ENCODE assay signal across 22 cellular contexts in the genomic region with DNA sequence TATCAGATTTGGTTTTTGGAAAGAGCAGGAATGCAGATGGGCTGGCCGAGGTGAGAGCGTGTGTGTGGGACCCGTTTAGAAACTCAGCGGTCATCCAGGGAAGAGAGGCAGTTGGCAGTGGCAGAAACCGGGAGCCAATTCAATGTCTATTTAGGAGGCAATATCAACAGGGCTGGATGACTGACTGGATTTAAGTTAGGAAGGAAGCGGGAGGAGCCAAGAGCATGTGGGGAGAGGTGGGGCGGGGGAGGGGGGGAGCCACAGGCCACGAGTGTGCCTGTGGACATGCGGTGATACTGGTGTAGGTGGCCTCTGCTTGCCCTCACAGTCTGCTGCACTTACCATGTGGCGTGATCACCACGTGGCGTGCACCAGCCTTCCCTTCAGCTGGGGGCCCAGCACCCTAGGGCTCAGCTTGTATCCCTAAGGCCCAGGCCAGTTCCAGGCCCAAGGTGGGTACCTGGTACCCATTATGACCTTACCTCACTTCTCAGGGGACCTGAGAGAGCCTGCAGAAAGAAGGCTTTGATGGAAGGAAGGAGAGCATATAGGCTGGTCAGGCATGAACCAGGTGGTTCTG. TPM values are rescaled to one million over a fixed set of nuclear protein-coding genes. Genes with fewer than 3 reads are reported as not detected.
DNase-seq lines count a peak whose midpoint lies in the region; TF ChIP-seq lines count a peak whose summit lies in the region.
"Had no signal": no experiment of that assay in that cellular context is flagged by ENCODE, and none has a peak within 500 bp of the region (broad histone marks: within the 10 kb centered on the region; RNA-seq: fewer than 3 reads in every experiment).

No MANE protein-coding gene starts in this region.

- no peak overlapping the region for H2AK5ac ChIP-seq in mesendoderm (ENCODE audit: low read length)

- no CpG with 5 or more reads among the region's 12 CpGs for WGBS in mesendoderm (ENCODE audit: extremely low coverage, insufficient coverage, low lambda C conversion rate)
- 83% methylated on average over 12 of the region's 12 CpGs for WGBS in thyroid gland, 2 donors
- WGBS in spleen, 5 donors, result 51 to 77% (median 61%) methylated on average over 12 of the region's 12 CpGs

- H2BK15ac ChIP-seq in mesendoderm (replicated peaks; ENCODE audit: low read depth), result no peak overlapping the region

- H3K4me3 ChIP-seq in LNCaP clone FGC (ENCODE audit: low read depth, low read length), result 0 out of 2 replicates have a peak overlapping the region, but pooled peaks have one; percentile 13
- H3K4me3 ChIP-seq in mesendoderm (ENCODE audit: low read length), result no peak overlapping the region
- H3K4me3 ChIP-seq in thyroid gland (replicated peaks in 1 of 3), result no peak overlapping the region
- no peak overlapping the region for H3K4me3 ChIP-seq in HAP-1
- H3K4me3 ChIP-seq in spleen, result no peak overlapping the region
- H3K4me3 ChIP-seq: heart left ventricle, sigmoid colon had no signal

- H3K27me3 ChIP-seq in mesendoderm (ENCODE audit: insufficient read depth, low read length, poor library complexity) (no peaks in the 10 kb centered on the region), thyroid gland (no peaks in the 10 kb centered on the region), HAP-1 (ENCODE audit: low read depth) (no peaks in the 10 kb centered on the region), spleen (replicated peaks in 1 of 7) (peaks cover 0 to 13% (median 0%) of the 10 kb centered on the region in 7 donors)
- H3K27me3 ChIP-seq: heart left ventricle, sigmoid colon had no signal

- H3K4ac ChIP-seq in mesendoderm (ENCODE audit: low read depth, low read length), result no peak overlapping the region

- no peak overlapping the region for H2BK5ac ChIP-seq in mesendoderm (ENCODE audit: low read length)

- no peaks in the 10 kb centered on the region for H3K79me1 ChIP-seq in mesendoderm (ENCODE audit: low read length)

- in situ Hi-C loops in HAP-1 (cut with MboI; ENCODE audit: low sequenced_read_pairs), result no loop called here

- no peaks in the 10 kb centered on the region for H3K9me3 ChIP-seq in thyroid gland
- H3K9me3 ChIP-seq in HAP-1, result no peaks in the 10 kb centered on the region
- H3K9me3 ChIP-seq in spleen, result no peaks in the 10 kb centered on the region
- H3K9me3 ChIP-seq: heart left ventricle, sigmoid colon had no signal

- no peak overlapping the region for H3K23ac ChIP-seq in mesendoderm (ENCODE audit: low read length)

- H3K56ac ChIP-seq in mesendoderm (ENCODE audit: low read length), result peak overlapping the region; percentile 38

- H3K79me2 ChIP-seq in mesendoderm (ENCODE audit: control insufficient read depth, insufficient read depth, low read length), result no peaks in the 10 kb centered on the region

- no peak overlapping the region for H2BK120ac ChIP-seq in mesendoderm (ENCODE audit: low read depth, low read length)

- H3K4me1 ChIP-seq in mesendoderm (ENCODE audit: control insufficient read depth, low read depth, low read length) (peaks cover 4% of the 10 kb centered on the region), thyroid gland (peaks cover 10 to 28% of the 10 kb centered on the region in 2 donors), HAP-1 (no peaks in the 10 kb centered on the region), spleen (peaks cover 0 to 30% (median 15%) of the 10 kb centered on the region in 6 donors)

- DNase-seq in LNCaP clone FGC (ENCODE audit: low read depth) (no peak), ecto neural progenitor cell (ENCODE audit: low spot score) (peak; percentile 42), mesendoderm (no peak), thyroid gland (no peak), NCI-H2171 treated with DMSO at 0.1 percent for 48 hours (lab: John Stamatoyannopoulos, UW) (no peak), HAP-1 (ENCODE audit: low spot score in 2 of 2) (no peak), COR-L47 (lab: John Stamatoyannopoulos, UW) (no peak), spleen (no peak)
- DNase-seq: activated CD8-positive, alpha-beta T cell treated with anti-CD3 and anti-CD28 coated beads, Interleukin-2, amount 10 ng/mL, durations not matched to agents 7 days and 5 days; heart left ventricle; NCI-H1436; NCI-H2227 treated with DMSO at 0.1 percent for 48 hours; nucleus accumbens; sigmoid colon; stimulated activated CD4-positive, alpha-beta T cell treated with anti-CD3 and anti-CD28 coated beads, Interleukin-4, amount 100 ng/mL, for 1 hour; SW 1271 had no signal

- no peak for TF ChIP-seq POLR2A in thyroid gland (IDR thresholded peaks at IDR 0.05)
- no peak for TF ChIP-seq POLR2A in spleen (IDR thresholded peaks at IDR 0.05)

- no peak overlapping the region for H4K5ac ChIP-seq in mesendoderm (ENCODE audit: low read length)

- H3K4me2 ChIP-seq in mesendoderm (ENCODE audit: low read length), result no peak overlapping the region

- no peak overlapping the region for H3K18ac ChIP-seq in mesendoderm (ENCODE audit: low read length)

- intact Hi-C loops in thyroid gland (cut with DNase I), result no loop called here
- intact Hi-C loops in spleen (cut with DNase I; ENCODE audit: low total_unique reads), result loop anchor here (10.0 kb wide), 1 partner anchor 139 kb away; no protein-coding TSS in a partner anchor

- H3K36me3 ChIP-seq in mesendoderm (ENCODE audit: control insufficient read depth, insufficient read depth, low read length), result no peaks in the 10 kb centered on the region
- no peaks in the 10 kb centered on the region for H3K36me3 ChIP-seq in thyroid gland
- no peaks in the 10 kb centered on the region for H3K36me3 ChIP-seq in HAP-1 (replicated peaks)
- no peaks in the 10 kb centered on the region for H3K36me3 ChIP-seq in spleen
- H3K36me3 ChIP-seq: heart left ventricle, sigmoid colon had no signal

- H4K8ac ChIP-seq in mesendoderm (ENCODE audit: low read depth, low read length), result no peak overlapping the region

- H3K27ac ChIP-seq in mesendoderm (ENCODE audit: low read depth, low read length) (no peak overlapping the region), thyroid gland (peak overlapping the region; percentile 23 to 76 (median 61)), spleen (peak overlapping the region in 2 of 8 donors; percentile 2 to 28)
- H3K27ac ChIP-seq: heart left ventricle, sigmoid colon had no signal

- TF ChIP-seq CTCF in LNCaP clone FGC (IDR thresholded peaks at IDR 0.05; ENCODE audit: control insufficient read depth, extremely low read depth, insufficient read depth) (no peak), thyroid gland (IDR thresholded peaks at IDR 0.05) (no peak), spleen (IDR thresholded peaks at IDR 0.05 in 8 of 11, conservative IDR thresholded peaks at IDR 0.05 in 3 of 11) (no peak)

- no peak overlapping the region for H3K9ac ChIP-seq in mesendoderm (ENCODE audit: low read length)

RNA-seq across cellular contexts. Expression of gene TPPP3, which starts 10.8 kb away (rescaled TPM):
- not detected for polyA plus RNA-seq in mesendoderm (2013, experiment 1 of 2)
- polyA plus RNA-seq in mesendoderm (2013, experiment 2 of 2), result not detected
- total RNA-seq in thyroid gland (1 to 10 TPM in 2 of 4 donors, under 1 TPM in 2; 0.54 to 2.3 (median 1.5) TPM), spleen (10 to 100 TPM in 3 of 7 donors, 1 to 10 TPM in 4; 2.5 to 13.9 (median 9.9) TPM)
- 10 to 100 TPM in 1 of 3 donors, 1 to 10 TPM in 2; 5.6 to 11.4 (median 7.2) TPM for polyA plus RNA-seq in spleen
- total RNA-seq: activated CD8-positive, alpha-beta T cell treated with anti-CD3 and anti-CD28 coated beads, Interleukin-2, amount 10 ng/mL, durations not matched to agents 7 days and 5 days; activated T-helper 1 cell treated with anti-CD3 and anti-CD28 coated beads, Interleukin-12 subunit alpha, Interleukin-12 subunit beta, Interleukin-2, Interleukin-4 antibody, amounts not matched to agents 30 ng/mL and 10 ng/mL and 1 ng/mL, durations not matched to agents 14 hours and 24 hours and 36 hours; B cell had no signal

RNA-seq across cellular contexts. Expression of gene ZDHHC1, which starts 12.2 kb away (rescaled TPM):
- polyA plus RNA-seq in mesendoderm (2013, experiment 1 of 2), result 0.72 TPM
- 0.94 TPM for polyA plus RNA-seq in mesendoderm (2013, experiment 2 of 2)
- total RNA-seq in thyroid gland, result 10 to 100 TPM; 33.3 to 63.8 (median 50.9) TPM
- total RNA-seq in spleen, result 10 to 100 TPM in 6 of 7 donors, 1 to 10 TPM in 1; 9.5 to 31.2 (median 20.6) TPM
- 1 to 10 TPM; 2.1 to 6.0 (median 2.3) TPM for polyA plus RNA-seq in spleen

RNA-seq across cellular contexts. Expression of gene HSD11B2, which starts 26.9 kb away (rescaled TPM):
- polyA plus RNA-seq in mesendoderm (2013, experiment 1 of 2), result 12.9 TPM
- polyA plus RNA-seq in mesendoderm (2013, experiment 2 of 2), result 13.3 TPM
- total RNA-seq in thyroid gland (10 to 100 TPM in 2 of 4 donors, 1 to 10 TPM in 2; 4.6 to 11.9 (median 9.0) TPM), spleen (10 to 100 TPM in 1 of 7 donors, 1 to 10 TPM in 5, under 1 TPM in 1; 0.85 to 18.3 (median 4.7) TPM)
- 1 to 10 TPM; 1.7 to 4.1 (median 2.8) TPM for polyA plus RNA-seq in spleen
- total RNA-seq: activated CD8-positive, alpha-beta T cell treated with anti-CD3 and anti-CD28 coated beads, Interleukin-2, amount 10 ng/mL, durations not matched to agents 7 days and 5 days; B cell; fibroblast of lung; mononuclear cell; RPMI7951; temporal lobe had no signal
